ENCODE assay signal across 12 cellular contexts in genomic region chr4:2141762-2142520, GRCh38.
DNase-seq lines count a peak whose midpoint lies in the region; ATAC-seq and TF ChIP-seq lines count a peak whose summit lies in the region.
"Had no signal": no experiment of that assay in that cellular context is flagged by ENCODE, and none has a peak within 500 bp of the region (broad histone marks: within the 10 kb centered on the region; RNA-seq: fewer than 3 reads in every experiment).

No MANE protein-coding gene starts in this region.

- peaks cover 4% of the 10 kb centered on the region for H3K4me1 ChIP-seq in mesodermal cell (ENCODE audit: control insufficient read depth, insufficient read depth, low read length, poor library complexity, severe bottlenecking)
- H3K4me1 ChIP-seq in transverse colon = no peaks in the 10 kb centered on the region
- H3K4me1 ChIP-seq: left ventricle myocardium inferior, sigmoid colon had no signal

- no peak for TF ChIP-seq POLR2A in transverse colon (IDR thresholded peaks at IDR 0.05)

- no peak for ATAC-seq in activated CD8-positive, alpha-beta memory T cell treated with anti-CD3 and anti-CD28 coated beads, Interleukin-2, amount 10 ng/mL, durations not matched to agents 7 days and 5 days
- peak; percentile 93 for ATAC-seq in activated naive CD8-positive, alpha-beta T cell treated with anti-CD3 and anti-CD28 coated beads, Interleukin-2, amount 50 U/mL, for 24 hours
- ATAC-seq in Right ventricle myocardium superior (ENCODE audit: poor library complexity) = no peak

- H3K4me3 Mint-ChIP-seq in activated CD8-positive, alpha-beta memory T cell treated with anti-CD3 and anti-CD28 coated beads, Interleukin-2, amount 10 ng/mL, durations not matched to agents 7 days and 5 days = no peak overlapping the region
- peak overlapping the region; percentile 53 for H3K4me3 Mint-ChIP-seq in activated naive CD8-positive, alpha-beta T cell treated with anti-CD3 and anti-CD28 coated beads, Interleukin-2, amount 50 U/mL, for 24 hours
- H3K4me3 Mint-ChIP-seq: IgD-negative memory B cell had no signal

- no peaks in the 10 kb centered on the region for H3K9me3 Mint-ChIP-seq in activated CD8-positive, alpha-beta memory T cell treated with anti-CD3 and anti-CD28 coated beads, Interleukin-2, amount 10 ng/mL, durations not matched to agents 7 days and 5 days (ENCODE audit: low read depth)
- H3K9me3 Mint-ChIP-seq in activated naive CD8-positive, alpha-beta T cell treated with anti-CD3 and anti-CD28 coated beads, Interleukin-2, amount 50 U/mL, for 24 hours = no peaks in the 10 kb centered on the region
- H3K9me3 Mint-ChIP-seq: IgD-negative memory B cell had no signal

- intact Hi-C loops in Right ventricle myocardium superior (cut with DNase I) = no loop called here
- intact Hi-C loops in transverse colon (cut with DNase I; ENCODE audit: low total_unique reads) = no loop called here

- CTCF ChIA-PET in activated CD8-positive, alpha-beta memory T cell treated with anti-CD3 and anti-CD28 coated beads, Interleukin-2, amount 10 ng/mL, durations not matched to agents 7 days and 5 days (lab: Charles Lee) = interaction anchor here (1.1 to 1.8 kb wide), 2 partner anchors 10 to 18 kb away, joined by 3 to 4 read pairs; no protein-coding TSS in a partner anchor

- no peak overlapping the region for H3K27ac Mint-ChIP-seq in activated CD8-positive, alpha-beta memory T cell treated with anti-CD3 and anti-CD28 coated beads, Interleukin-2, amount 10 ng/mL, durations not matched to agents 7 days and 5 days
- H3K27ac Mint-ChIP-seq in activated naive CD8-positive, alpha-beta T cell treated with anti-CD3 and anti-CD28 coated beads, Interleukin-2, amount 50 U/mL, for 24 hours = peak overlapping the region; percentile 65
- H3K27ac Mint-ChIP-seq: IgD-negative memory B cell had no signal

- H3K27me3 Mint-ChIP-seq in activated CD8-positive, alpha-beta memory T cell treated with anti-CD3 and anti-CD28 coated beads, Interleukin-2, amount 10 ng/mL, durations not matched to agents 7 days and 5 days = peaks cover 5% of the 10 kb centered on the region
- H3K27me3 Mint-ChIP-seq in activated naive CD8-positive, alpha-beta T cell treated with anti-CD3 and anti-CD28 coated beads, Interleukin-2, amount 50 U/mL, for 24 hours = no peaks in the 10 kb centered on the region
- H3K27me3 Mint-ChIP-seq: IgD-negative memory B cell had no signal

- no peaks in the 10 kb centered on the region for H3K36me3 ChIP-seq in mesodermal cell (ENCODE audit: control insufficient read depth, insufficient read depth, low read length)
- H3K36me3 ChIP-seq in transverse colon = no peaks in the 10 kb centered on the region
- H3K36me3 ChIP-seq: left ventricle myocardium inferior, sigmoid colon had no signal

- WGBS in mesodermal cell (ENCODE audit: insufficient coverage in 2 of 2), 2 experiments = 37 to 50% methylated on average over 6 of the region's 8 CpGs
- WGBS in transverse colon (ENCODE audit: low coverage in 1 of 2), 2 donors = 66 to 74% methylated on average over 3 to 8 of the region's 8 CpGs

- H3K27me3 ChIP-seq in transverse colon = no peaks in the 10 kb centered on the region
- H3K27me3 ChIP-seq: sigmoid colon had no signal

- in situ Hi-C loops in transverse colon (cut with MboI; ENCODE audit: low pct_ligation_motif_present in 1 of 4, low pct_unique_long_range_greater_than_20kb in 1 of 4, low sequenced_read_pairs in 3 of 4) = no loop called here

- H3K4me1 Mint-ChIP-seq in activated CD8-positive, alpha-beta memory T cell treated with anti-CD3 and anti-CD28 coated beads, Interleukin-2, amount 10 ng/mL, durations not matched to agents 7 days and 5 days = peaks cover 3% of the 10 kb centered on the region
- H3K4me1 Mint-ChIP-seq in activated naive CD8-positive, alpha-beta T cell treated with anti-CD3 and anti-CD28 coated beads, Interleukin-2, amount 50 U/mL, for 24 hours = peaks cover 18% of the 10 kb centered on the region
- H3K4me1 Mint-ChIP-seq: IgD-negative memory B cell had no signal

- peak; percentile 22 for DNase-seq in activated CD8-positive, alpha-beta memory T cell treated with anti-CD3 and anti-CD28 coated beads, Interleukin-2, amount 50 U/mL, for 4 hours
- no peak for DNase-seq in activated CD8-positive, alpha-beta memory T cell treated with anti-CD3 and anti-CD28 coated beads, Interleukin-2, amount 10 ng/mL, durations not matched to agents 7 days and 5 days
- DNase-seq in activated naive CD8-positive, alpha-beta T cell treated with anti-CD3 and anti-CD28 coated beads, Interleukin-2, amount 50 U/mL, for 24 hours = peak; percentile 30
- DNase-seq in superior temporal gyrus (ENCODE audit: extremely low spot score) (peak; percentile 81), NCI-H524 (lab: John Stamatoyannopoulos, UW) (no peak), Right ventricle myocardium superior (no peak), transverse colon (no peak)
- DNase-seq: left ventricle myocardium inferior, NCI-H446, sigmoid colon had no signal

- H3K27ac ChIP-seq in mesodermal cell (ENCODE audit: low read depth, low read length, severe bottlenecking) = peak overlapping the region; percentile 26
- no peak overlapping the region for H3K27ac ChIP-seq in transverse colon
- H3K27ac ChIP-seq: left ventricle myocardium inferior, sigmoid colon had no signal

- no peak for TF ChIP-seq CTCF in transverse colon (IDR thresholded peaks at IDR 0.05)

- no peak for TF ChIP-seq EP300 in transverse colon (IDR thresholded peaks at IDR 0.05; ENCODE audit: low read depth)

- H3K36me3 Mint-ChIP-seq in activated CD8-positive, alpha-beta memory T cell treated with anti-CD3 and anti-CD28 coated beads, Interleukin-2, amount 10 ng/mL, durations not matched to agents 7 days and 5 days = no peaks in the 10 kb centered on the region
- H3K36me3 Mint-ChIP-seq in activated naive CD8-positive, alpha-beta T cell treated with anti-CD3 and anti-CD28 coated beads, Interleukin-2, amount 50 U/mL, for 24 hours (ENCODE audit: low read depth) = no peaks in the 10 kb centered on the region

- H3K4me3 ChIP-seq in mesodermal cell (ENCODE audit: extremely low read depth, insufficient read depth, low read length, poor library complexity, severe bottlenecking) (no peak overlapping the region), transverse colon (no peak overlapping the region)
- H3K4me3 ChIP-seq: left ventricle myocardium inferior, sigmoid colon had no signal

- no peaks in the 10 kb centered on the region for H3K9me3 ChIP-seq in mesodermal cell (ENCODE audit: control insufficient read depth, low read length)
- H3K9me3 ChIP-seq in transverse colon = no peaks in the 10 kb centered on the region
- H3K9me3 ChIP-seq: left ventricle myocardium inferior, sigmoid colon had no signal

Comparison
In these comparisons a context has a peak if more than half of its experiments do, and no peak if none do; other contexts are left out.
1. DNase-seq: peak in activated CD8-positive, alpha-beta memory T cell treated with anti-CD3 and anti-CD28 coated beads, Interleukin-2, amount 50 U/mL, for 4 hours (single experiment), activated naive CD8-positive, alpha-beta T cell treated with anti-CD3 and anti-CD28 coated beads, Interleukin-2, amount 50 U/mL, for 24 hours (single experiment) and superior temporal gyrus (single experiment); none in activated CD8-positive, alpha-beta memory T cell treated with anti-CD3 and anti-CD28 coated beads, Interleukin-2, amount 10 ng/mL, durations not matched to agents 7 days and 5 days (single experiment), NCI-H524 (0 of 2), Right ventricle myocardium superior (single experiment) and transverse colon (single experiment).